1 cellular context compared by ENCODE assay signal in the genomic region with DNA sequence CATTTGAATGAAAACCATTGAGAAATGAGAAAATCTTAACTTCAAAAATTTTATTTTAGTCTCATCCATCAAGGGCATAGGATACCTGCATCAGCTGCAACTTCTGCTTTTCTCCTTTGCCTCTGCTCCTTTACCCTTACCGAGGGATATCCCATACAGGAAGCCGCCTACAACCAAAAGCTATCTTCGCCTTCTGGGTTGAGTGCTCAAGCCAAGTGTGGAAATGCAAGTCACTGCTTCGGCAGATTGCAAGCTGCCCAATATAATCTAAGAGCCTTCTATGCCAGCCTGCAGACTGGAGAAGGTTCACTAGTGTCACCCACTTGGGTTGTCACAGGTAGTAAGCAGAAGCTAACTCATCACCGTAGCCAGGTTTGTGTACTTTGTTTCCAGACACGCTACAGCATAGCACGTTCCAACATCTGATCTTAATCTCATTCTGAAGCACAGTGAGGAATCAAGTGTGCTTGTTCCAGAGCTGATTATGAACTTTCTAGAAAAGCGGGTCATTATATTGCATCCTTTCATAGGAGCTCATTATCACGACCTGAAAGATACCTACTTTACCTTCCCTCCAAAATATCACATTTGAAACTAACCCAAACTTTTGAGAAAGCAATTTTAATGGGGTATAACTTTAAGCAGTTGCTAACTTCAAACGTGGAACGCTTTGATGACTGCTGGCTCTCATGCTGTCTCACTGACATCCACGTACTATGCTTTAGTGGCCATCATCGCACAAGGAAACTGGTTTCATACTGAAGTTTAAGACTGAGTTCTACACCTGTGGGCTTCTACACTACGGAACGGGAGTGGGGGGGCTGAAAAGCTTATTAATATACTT.
TF ChIP-seq lines count a peak whose summit lies in the region.

No MANE protein-coding gene starts in this region.

TF ChIP-seq in WTC11, 78 proteins besides CTCF, POLR2A, EP300 and RAD21 (continued from another document):
- TF ChIP-seq KAT7 (CRISPR knock-in tag; IDR thresholded peaks at IDR 0.05; ENCODE audit: borderline replicate concordance): no peak
